In genomic region chr2:100562613-100563406, GRCh38 we compare ENCODE assay signal across 8 cellular contexts. TPM values are rescaled to one million over a fixed set of nuclear protein-coding genes. Genes with fewer than 3 reads are reported as not detected.
DNase-seq lines count a peak whose midpoint lies in the region; ATAC-seq and TF ChIP-seq lines count a peak whose summit lies in the region.

TSS of gene PDCL3 (plus strand) at chr2:100562993. CDS start at chr2:100563068, 75 bp downstream.

- H3K9me3 Mint-ChIP-seq in activated T-cell treated with anti-CD3 and anti-CD28 coated beads, Interleukin-2, amount 50 U/mL, for 4 hours, result no peaks in the 10 kb centered on the region

- peaks cover 5% of the 10 kb centered on the region for H3K36me3 Mint-ChIP-seq in activated T-cell treated with anti-CD3 and anti-CD28 coated beads, Interleukin-2, amount 50 U/mL, for 4 hours (ENCODE audit: insufficient read depth)

- peak; percentile 96 for DNase-seq in DMS79 treated with DMSO at 0.1 percent for 48 hours (lab: John Stamatoyannopoulos, UW)
- peak; percentile 92 for DNase-seq in KG1 (lab: John Stamatoyannopoulos, UW)
- peak; percentile 90 for DNase-seq in Panc1 (ENCODE audit: low read depth, low spot score)
- peak; percentile 92 for DNase-seq in activated T-cell treated with anti-CD3 and anti-CD28 coated beads, Interleukin-2, amount 50 U/mL, for 4 hours
- peak; percentile 87 to 90 for DNase-seq in stimulated activated CD8-positive, alpha-beta memory T cell treated with anti-CD3 and anti-CD28 coated beads, Interleukin-7, amount 100 ng/mL, for 1 hour (ENCODE audit: low read depth in 2 of 2)

- H3K4me3 Mint-ChIP-seq in activated T-cell treated with anti-CD3 and anti-CD28 coated beads, Interleukin-2, amount 50 U/mL, for 4 hours, result peak within 1 kb of the TSS; percentile 93

- H3K27me3 ChIP-seq in Panc1 (ENCODE audit: control insufficient read depth, insufficient read depth, low read length) (no peaks in the 10 kb centered on the region), esophagus (ENCODE audit: control insufficient read depth in 1 of 2, insufficient read depth in 2 of 2, low read length in 2 of 2) (no peaks in the 10 kb centered on the region), mucosa of stomach (ENCODE audit: control insufficient read depth, insufficient read depth, low read length) (no peaks in the 10 kb centered on the region)

- POLR2A ChIA-PET in Panc1 (lab: Charles Lee), result interaction anchor here (0.5 to 0.7 kb wide), 5 partner anchors 8 to 655 kb away, joined by 3 to 4 read pairs (median 3); partner anchors contain the start of gene RPL31

- peak within 1 kb of the TSS; percentile 95 for H3K9ac ChIP-seq in mucosa of stomach (ENCODE audit: low read length)

- H3K4me1 ChIP-seq in Panc1 (ENCODE audit: control insufficient read depth, insufficient read depth, low read length) (peaks cover 8% of the 10 kb centered on the region), esophagus (ENCODE audit: control insufficient read depth in 2 of 2, insufficient read depth in 2 of 2, low read length in 1 of 2) (peaks cover 3 to 8% of the 10 kb centered on the region in 2 donors), mucosa of stomach (ENCODE audit: control insufficient read depth, insufficient read depth, low read length) (peaks cover 8% of the 10 kb centered on the region)

- 0 to 1% methylated on average over 56 to 62 of the region's 62 CpGs for whole genome bisulfite sequencing in esophagus, 2 donors

- peak; percentile 94 for ATAC-seq in GM21723 (IDR thresholded peaks at IDR 0.05; ENCODE audit: unreplicated experiment)
- peak; percentile 98 for ATAC-seq in Panc1
- ATAC-seq in activated T-cell treated with anti-CD3 and anti-CD28 coated beads, Interleukin-2, amount 50 U/mL, for 4 hours, result peak; percentile 92 to 94

- H3K27ac ChIP-seq in Panc1 (ENCODE audit: low read length) (peak within 1 kb of the TSS; percentile 97), esophagus (ENCODE audit: low read depth in 2 of 2, low read length in 1 of 2) (peak within 1 kb of the TSS; percentile 84 to 93)

- TF ChIP-seq CTCF in Panc1 (IDR thresholded peaks at IDR 0.05), result no peak

- CTCF ChIA-PET in Panc1 (lab: Charles Lee), result interaction anchor here (0.6 kb wide), 3 partner anchors 20 to 92 kb away, joined by 3 to 4 read pairs (median 3); no protein-coding TSS in a partner anchor

- TSS peak; percentile 95 for BruUV-seq in Panc1 (replicated peaks; lab: Mats Ljungman, UMichigan)

- H3K36me3 ChIP-seq in Panc1 (ENCODE audit: control insufficient read depth, insufficient read depth, low read length), result no peaks in the 10 kb centered on the region; the same call in 1 of the 2 replicates
- peaks cover 0 to 6% of the 10 kb centered on the region in 2 donors for H3K36me3 ChIP-seq in esophagus (ENCODE audit: control insufficient read depth in 2 of 2, insufficient read depth in 2 of 2, low read length in 1 of 2)
- no peaks in the 10 kb centered on the region for H3K36me3 ChIP-seq in mucosa of stomach (ENCODE audit: control insufficient read depth, insufficient read depth, low read length)

- H3K9me3 ChIP-seq in Panc1 (ENCODE audit: control insufficient read depth, insufficient read depth, low read depth, low read length) (no peaks in the 10 kb centered on the region), esophagus (ENCODE audit: control insufficient read depth in 2 of 2, insufficient read depth in 1 of 2, low read depth in 1 of 2, low read length in 1 of 2) (no peaks in the 10 kb centered on the region), mucosa of stomach (ENCODE audit: control insufficient read depth, low read length) (no peaks in the 10 kb centered on the region)

- peaks cover 39% of the 10 kb centered on the region for H3K4me1 Mint-ChIP-seq in activated T-cell treated with anti-CD3 and anti-CD28 coated beads, Interleukin-2, amount 50 U/mL, for 4 hours (ENCODE audit: low read depth)

- in situ Hi-C loops in Panc1 (cut with HindIII; ENCODE audit: low pct_unique_long_range_greater_than_20kb, low sequenced_read_pairs), result no loop called here

- intact Hi-C loops in Panc1 (cut with micrococcal nuclease; ENCODE audit: unreplicated experiment), result loop anchor here (2.0 kb wide), 1 partner anchor 146 kb away; the partner anchor contains the start of gene CHST10

- H3K4me3 ChIP-seq in Panc1 (ENCODE audit: low read depth in 2 of 2, low read length in 2 of 2) (peak within 1 kb of the TSS; percentile 83 to 97), esophagus (ENCODE audit: low read depth in 1 of 2, low read length in 2 of 2) (peak within 1 kb of the TSS; percentile 71 to 77), mucosa of stomach (ENCODE audit: low read length) (peak within 1 kb of the TSS; percentile 92)

- no peaks in the 10 kb centered on the region for H3K27me3 Mint-ChIP-seq in activated T-cell treated with anti-CD3 and anti-CD28 coated beads, Interleukin-2, amount 50 U/mL, for 4 hours (ENCODE audit: low read depth)

RNA-seq across cellular contexts. Expression of gene PDCL3, which starts in this region (rescaled TPM):
- 43.1 TPM for total RNA-seq in Panc1 (2021; ENCODE audit: unreplicated experiment)
- polyA plus RNA-seq in Panc1 (2012; ENCODE audit: insufficient read length), result 41.3 TPM
- 10 to 100 TPM; 42.1 to 43.5 (median 43.2) TPM for total RNA-seq in activated T-cell treated with anti-CD3 and anti-CD28 coated beads, Interleukin-2, amount 50 U/mL, for 4 hours
- polyA plus RNA-seq in esophagus, result 10 to 100 TPM; 22.4 to 35.4 TPM

Comparison
In these comparisons a context has a peak if more than half of its experiments do, and no peak if none do; other contexts are left out.
1. Peak in every context shown above with its lines: DNase-seq, ATAC-seq, H3K4me3 ChIP-seq and H3K27ac ChIP-seq.